1 cellular context compared by ENCODE assay signal in the genomic region with DNA sequence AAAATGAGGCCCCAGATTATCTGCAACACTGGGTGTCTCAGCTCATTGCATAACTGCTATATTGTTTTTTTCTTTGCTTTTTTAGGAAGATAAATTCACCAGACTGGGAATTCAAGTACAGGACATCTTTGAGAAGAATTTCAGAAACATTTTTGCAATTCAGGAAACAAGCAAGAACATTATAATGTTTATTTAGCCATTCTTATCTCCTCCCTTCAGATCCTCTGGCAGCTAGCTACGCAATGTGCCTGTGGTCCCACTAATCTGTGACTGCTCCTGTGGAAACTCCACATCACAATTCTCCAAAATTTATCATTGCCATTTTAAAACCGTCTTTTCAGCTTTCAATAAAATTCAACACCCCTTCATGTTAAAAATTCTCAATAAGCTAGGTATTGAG.
TF ChIP-seq lines count a peak whose summit lies in the region.

No MANE protein-coding gene starts in this region.

TF ChIP-seq in GM12878, 131 proteins besides CTCF, POLR2A, EP300 and RAD21 (continued from another document):
- TF ChIP-seq, protein P1, sequence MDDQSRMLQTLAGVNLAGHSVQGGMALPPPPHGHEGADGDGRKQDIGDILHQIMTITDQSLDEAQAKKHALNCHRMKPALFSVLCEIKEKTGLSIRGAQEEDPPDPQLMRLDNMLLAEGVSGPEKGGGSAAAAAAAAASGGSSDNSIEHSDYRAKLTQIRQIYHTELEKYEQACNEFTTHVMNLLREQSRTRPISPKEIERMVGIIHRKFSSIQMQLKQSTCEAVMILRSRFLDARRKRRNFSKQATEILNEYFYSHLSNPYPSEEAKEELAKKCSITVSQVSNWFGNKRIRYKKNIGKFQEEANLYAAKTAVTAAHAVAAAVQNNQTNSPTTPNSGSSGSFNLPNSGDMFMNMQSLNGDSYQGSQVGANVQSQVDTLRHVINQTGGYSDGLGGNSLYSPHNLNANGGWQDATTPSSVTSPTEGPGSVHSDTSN (IDR thresholded peaks at IDR 0.05; ENCODE audit: insufficient replicate concordance, low read depth, low read length), result no peak
- TF ChIP-seq ESRRA (IDR thresholded peaks at IDR 0.05; ENCODE audit: low read length) (no peak), FOXK2 (IDR thresholded peaks at IDR 0.05) (no peak), CHD2 (IDR thresholded peaks at IDR 0.05; ENCODE audit: borderline replicate concordance, low read depth, low read length) (no peak), STAT3 (IDR thresholded peaks at IDR 0.05; ENCODE audit: low read depth, low read length) (no peak), MXI1 (IDR thresholded peaks at IDR 0.05; ENCODE audit: low read depth, low read length) (no peak), SRF (IDR thresholded peaks at IDR 0.05; ENCODE audit: low read depth in 2 of 2, low read length in 2 of 2) (no peak), GATAD2B (conservative IDR thresholded peaks at IDR 0.05; ENCODE audit: low read depth) (no peak)
- TF ChIP-seq, protein P2, sequence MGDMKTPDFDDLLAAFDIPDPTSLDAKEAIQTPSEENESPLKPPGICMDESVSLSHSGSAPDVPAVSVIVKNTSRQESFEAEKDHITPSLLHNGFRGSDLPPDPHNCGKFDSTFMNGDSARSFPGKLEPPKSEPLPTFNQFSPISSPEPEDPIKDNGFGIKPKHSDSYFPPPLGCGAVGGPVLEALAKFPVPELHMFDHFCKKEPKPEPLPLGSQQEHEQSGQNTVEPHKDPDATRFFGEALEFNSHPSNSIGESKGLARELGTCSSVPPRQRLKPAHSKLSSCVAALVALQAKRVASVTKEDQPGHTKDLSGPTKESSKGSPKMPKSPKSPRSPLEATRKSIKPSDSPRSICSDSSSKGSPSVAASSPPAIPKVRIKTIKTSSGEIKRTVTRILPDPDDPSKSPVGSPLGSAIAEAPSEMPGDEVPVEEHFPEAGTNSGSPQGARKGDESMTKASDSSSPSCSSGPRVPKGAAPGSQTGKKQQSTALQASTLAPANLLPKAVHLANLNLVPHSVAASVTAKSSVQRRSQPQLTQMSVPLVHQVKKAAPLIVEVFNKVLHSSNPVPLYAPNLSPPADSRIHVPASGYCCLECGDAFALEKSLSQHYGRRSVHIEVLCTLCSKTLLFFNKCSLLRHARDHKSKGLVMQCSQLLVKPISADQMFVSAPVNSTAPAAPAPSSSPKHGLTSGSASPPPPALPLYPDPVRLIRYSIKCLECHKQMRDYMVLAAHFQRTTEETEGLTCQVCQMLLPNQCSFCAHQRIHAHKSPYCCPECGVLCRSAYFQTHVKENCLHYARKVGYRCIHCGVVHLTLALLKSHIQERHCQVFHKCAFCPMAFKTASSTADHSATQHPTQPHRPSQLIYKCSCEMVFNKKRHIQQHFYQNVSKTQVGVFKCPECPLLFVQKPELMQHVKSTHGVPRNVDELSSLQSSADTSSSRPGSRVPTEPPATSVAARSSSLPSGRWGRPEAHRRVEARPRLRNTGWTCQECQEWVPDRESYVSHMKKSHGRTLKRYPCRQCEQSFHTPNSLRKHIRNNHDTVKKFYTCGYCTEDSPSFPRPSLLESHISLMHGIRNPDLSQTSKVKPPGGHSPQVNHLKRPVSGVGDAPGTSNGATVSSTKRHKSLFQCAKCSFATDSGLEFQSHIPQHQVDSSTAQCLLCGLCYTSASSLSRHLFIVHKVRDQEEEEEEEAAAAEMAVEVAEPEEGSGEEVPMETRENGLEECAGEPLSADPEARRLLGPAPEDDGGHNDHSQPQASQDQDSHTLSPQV (IDR thresholded peaks at IDR 0.05), result no peak
- TF ChIP-seq, protein P3, sequence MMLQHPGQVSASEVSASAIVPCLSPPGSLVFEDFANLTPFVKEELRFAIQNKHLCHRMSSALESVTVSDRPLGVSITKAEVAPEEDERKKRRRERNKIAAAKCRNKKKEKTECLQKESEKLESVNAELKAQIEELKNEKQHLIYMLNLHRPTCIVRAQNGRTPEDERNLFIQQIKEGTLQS (IDR thresholded peaks at IDR 0.05; ENCODE audit: borderline replicate concordance, extremely low read depth, low read depth, low read length), result no peak
- TF ChIP-seq, protein P4, sequence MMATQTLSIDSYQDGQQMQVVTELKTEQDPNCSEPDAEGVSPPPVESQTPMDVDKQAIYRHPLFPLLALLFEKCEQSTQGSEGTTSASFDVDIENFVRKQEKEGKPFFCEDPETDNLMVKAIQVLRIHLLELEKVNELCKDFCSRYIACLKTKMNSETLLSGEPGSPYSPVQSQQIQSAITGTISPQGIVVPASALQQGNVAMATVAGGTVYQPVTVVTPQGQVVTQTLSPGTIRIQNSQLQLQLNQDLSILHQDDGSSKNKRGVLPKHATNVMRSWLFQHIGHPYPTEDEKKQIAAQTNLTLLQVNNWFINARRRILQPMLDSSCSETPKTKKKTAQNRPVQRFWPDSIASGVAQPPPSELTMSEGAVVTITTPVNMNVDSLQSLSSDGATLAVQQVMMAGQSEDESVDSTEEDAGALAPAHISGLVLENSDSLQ (IDR thresholded peaks at IDR 0.05), result no peak
- TF ChIP-seq, protein P5, sequence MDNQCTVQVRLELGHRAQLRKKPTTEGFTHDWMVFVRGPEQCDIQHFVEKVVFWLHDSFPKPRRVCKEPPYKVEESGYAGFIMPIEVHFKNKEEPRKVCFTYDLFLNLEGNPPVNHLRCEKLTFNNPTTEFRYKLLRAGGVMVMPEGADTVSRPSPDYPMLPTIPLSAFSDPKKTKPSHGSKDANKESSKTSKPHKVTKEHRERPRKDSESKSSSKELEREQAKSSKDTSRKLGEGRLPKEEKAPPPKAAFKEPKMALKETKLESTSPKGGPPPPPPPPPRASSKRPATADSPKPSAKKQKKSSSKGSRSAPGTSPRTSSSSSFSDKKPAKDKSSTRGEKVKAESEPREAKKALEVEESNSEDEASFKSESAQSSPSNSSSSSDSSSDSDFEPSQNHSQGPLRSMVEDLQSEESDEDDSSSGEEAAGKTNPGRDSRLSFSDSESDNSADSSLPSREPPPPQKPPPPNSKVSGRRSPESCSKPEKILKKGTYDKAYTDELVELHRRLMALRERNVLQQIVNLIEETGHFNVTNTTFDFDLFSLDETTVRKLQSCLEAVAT (IDR thresholded peaks at IDR 0.05), result no peak
